In the genomic region with DNA sequence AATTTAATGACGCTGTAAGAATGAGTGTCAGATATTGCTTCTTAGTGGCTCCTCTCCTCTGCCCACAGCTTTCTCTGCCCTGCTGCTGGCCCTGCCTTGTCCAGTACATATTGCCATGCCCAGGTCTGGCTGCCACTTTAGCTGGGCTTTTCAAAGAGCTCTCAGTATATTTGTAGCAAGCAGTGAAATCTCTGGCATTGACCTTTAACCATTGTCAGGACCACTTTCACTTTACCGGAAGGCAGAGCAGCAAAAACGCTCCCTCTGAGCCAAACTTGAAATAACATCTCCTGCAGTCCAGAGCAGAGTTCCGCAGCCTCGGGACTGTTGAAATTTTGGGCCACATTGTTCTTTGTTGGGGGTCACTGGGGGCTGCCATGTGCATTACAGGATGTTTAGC, we compare ENCODE assay signal across 34 cellular contexts.
"Had no signal": no experiment of that assay in that cellular context is flagged by ENCODE, and none has a peak within 500 bp of the region (broad histone marks: within the 10 kb centered on the region; RNA-seq: fewer than 3 reads in every experiment).

No MANE protein-coding gene starts in this region.

- H3K27me3 ChIP-seq: MG63 had no signal

- H3K9ac ChIP-seq: KMS-11 had no signal

- DNase-seq: Karpas-422, Kasumi-1, MG63, MM.1S, MV-4-11, NCI-H1048, NCI-H1092, NCI-H1092 treated with DMSO at 0.1 percent for 48 hours, NCI-H1105, NCI-H1105 treated with DMSO at 0.1 percent for 48 hours, NCI-H1417, NCI-H1417 treated with DMSO at 0.1 percent for 48 hours, NCI-H1436, NCI-H1436 treated with DMSO at 0.1 percent for 48 hours, NCI-H146, NCI-H1694, NCI-H1694 treated with DMSO at 0.1 percent for 48 hours, NCI-H187, NCI-H187 treated with DMSO at 0.1 percent for 48 hours, NCI-H1930, NCI-H2029, NCI-H2029 treated with DMSO at 0.1 percent for 48 hours, NCI-H2081, NCI-H2081 treated with DMSO at 0.1 percent for 48 hours, NCI-H2107, NCI-H2171, NCI-H2171 treated with DMSO at 0.1 percent for 48 hours, NCI-H2227 treated with DMSO at 0.1 percent for 48 hours, NCI-H226, NCI-H345, NCI-H446, NCI-H446 treated with DMSO at 0.1 percent for 48 hours, NCI-H510A had no signal

- H3K9me3 ChIP-seq: MG63 had no signal

- H3K4me3 ChIP-seq: MG63 had no signal

- H3K27ac ChIP-seq: KMS-11 had no signal

- H3K4me2 ChIP-seq: KMS-11 had no signal
